Comparison of ENCODE assay signal across 23 cellular contexts in the genomic region with DNA sequence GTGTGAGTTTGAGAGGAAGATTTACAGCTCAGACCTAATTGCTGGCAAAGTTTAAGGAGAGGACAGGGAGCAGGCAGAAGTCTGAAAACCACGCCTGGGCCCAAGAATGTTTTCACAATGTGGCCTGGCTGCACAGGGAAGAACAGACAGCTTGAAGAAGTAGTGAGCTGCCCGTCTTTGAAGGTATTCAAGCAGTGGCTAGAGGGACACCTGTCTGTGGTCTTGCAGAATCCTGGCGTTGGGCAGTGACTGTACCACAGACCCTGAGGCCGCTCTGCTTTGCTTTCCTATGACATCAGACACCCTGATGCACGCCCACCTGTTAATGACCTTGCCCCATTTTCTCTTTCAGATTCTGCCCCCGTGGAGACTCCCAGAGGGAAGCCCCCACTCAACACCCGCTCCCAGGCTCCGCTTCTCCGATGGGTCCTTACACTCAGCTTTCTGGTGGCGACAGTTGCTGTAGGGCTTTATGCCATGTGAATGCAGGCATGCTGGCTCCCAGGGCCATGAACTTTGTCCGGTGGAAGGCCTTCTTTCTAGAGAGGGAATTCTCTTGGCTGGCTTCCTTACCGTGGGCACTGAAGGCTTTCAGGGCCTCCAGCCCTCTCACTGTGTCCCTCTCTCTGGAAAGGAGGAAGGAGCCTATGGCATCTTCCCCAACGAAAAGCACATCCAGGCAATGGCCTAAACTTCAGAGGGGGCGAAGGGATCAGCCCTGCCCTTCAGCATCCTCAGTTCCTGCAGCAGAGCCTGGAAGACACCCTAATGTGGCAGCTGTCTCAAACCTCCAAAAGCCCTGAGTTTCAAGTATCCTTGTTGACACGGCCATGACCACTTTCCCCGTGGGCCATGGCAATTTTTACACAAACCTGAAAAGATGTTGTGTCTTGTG. TPM values are rescaled to one million over a fixed set of nuclear protein-coding genes. Genes with fewer than 3 reads are reported as not detected.
A peak's percentile ranks its signal among the peaks of the same experiment; 100 is the strongest.
DNase-seq lines count a peak whose midpoint lies in the region; ATAC-seq, FAIRE-seq and TF ChIP-seq lines count a peak whose summit lies in the region.
"Had no signal": no experiment of that assay in that cellular context is flagged by ENCODE, and none has a peak within 500 bp of the region (broad histone marks: within the 10 kb centered on the region; RNA-seq: fewer than 3 reads in every experiment).

No MANE protein-coding gene starts in this region.

- H3K79me1 ChIP-seq in neuronal stem cell (ENCODE audit: low read depth, low read length) = no peaks in the 10 kb centered on the region

- H3K36me3 ChIP-seq in neuronal stem cell (replicated peaks in 1 of 2; ENCODE audit: control insufficient read depth in 2 of 2, insufficient read depth in 2 of 2, low read length in 2 of 2) = no peaks in the 10 kb centered on the region

- H3K27ac Mint-ChIP-seq in IgD-negative memory B cell (peak overlapping the region in 2 of 3 donors; percentile 76 to 82), immature natural killer cell (peak overlapping the region; percentile 65 to 89 (median 86))
- H3K27ac Mint-ChIP-seq: activated naive CD4-positive, alpha-beta T cell treated with anti-CD3 and anti-CD28 coated beads for 36 hours; T-cell had no signal

- H2BK12ac ChIP-seq in neuronal stem cell (ENCODE audit: low read length) = no peak overlapping the region

- H3K9me3 Mint-ChIP-seq in IgD-negative memory B cell = no peaks in the 10 kb centered on the region
- H3K9me3 Mint-ChIP-seq in immature natural killer cell = no peaks in the 10 kb centered on the region
- H3K9me3 Mint-ChIP-seq: activated naive CD4-positive, alpha-beta T cell treated with anti-CD3 and anti-CD28 coated beads for 36 hours; T-cell had no signal

- H3K4me3 ChIP-seq in A549 (no peak overlapping the region), neuronal stem cell (ENCODE audit: low read length in 2 of 2) (no peak overlapping the region)

- no peak for TF ChIP-seq EP300 in A549 (IDR thresholded peaks at IDR 0.05)

- H3K36me3 Mint-ChIP-seq in IgD-negative memory B cell = peaks cover 2% of the 10 kb centered on the region
- peaks cover 0 to 7% (median 0%) of the 10 kb centered on the region in 3 donors for H3K36me3 Mint-ChIP-seq in immature natural killer cell
- H3K36me3 Mint-ChIP-seq: T-cell had no signal

- H3K27me3 ChIP-seq in neuronal stem cell (ENCODE audit: control insufficient read depth in 3 of 3, insufficient read depth in 3 of 3, low read depth in 1 of 3, low read length in 3 of 3) = no peaks in the 10 kb centered on the region

- FAIRE-seq in A549 (lab: Jason Lieb, UNC) = no peak
- FAIRE-seq in RCC 7860 (lab: Jason Lieb, UNC) = no peak

- peak overlapping the region; percentile 56 for H2AFZ ChIP-seq in neuronal stem cell (ENCODE audit: low read length)
- H2AFZ ChIP-seq: parathyroid adenoma had no signal

- no peak overlapping the region for H3K4me2 ChIP-seq in A549
- no peak overlapping the region for H3K4me2 ChIP-seq in neuronal stem cell (ENCODE audit: insufficient read depth, low read length, poor library complexity, severe bottlenecking)

- 82% methylated on average over 16 of the region's 16 CpGs for WGBS in A549 (ENCODE audit: missing lambda C conversion rate)
- WGBS in neuronal stem cell (ENCODE audit: extremely low coverage in 2 of 2, insufficient read length in 2 of 2, insufficient replicate concordance in 1 of 2), 2 donors = no CpG with 5 or more reads among the region's 16 CpGs

- H4K8ac ChIP-seq in neuronal stem cell (ENCODE audit: low read depth, low read length) = no peak overlapping the region

- H3K4me1 Mint-ChIP-seq in IgD-negative memory B cell (peaks cover 19 to 33% (median 22%) of the 10 kb centered on the region in 3 donors), immature natural killer cell (peaks cover 12% of the 10 kb centered on the region in 2 donors)

- TF ChIP-seq RAD21 in A549 (conservative IDR thresholded peaks at IDR 0.05 in 1 of 2, IDR thresholded peaks at IDR 0.05 in 1 of 2) = no peak

- H3K27ac ChIP-seq in A549 (peak overlapping the region; percentile 28 to 95; a peak in 3 of 6 replicates), neuronal stem cell (replicated peaks; ENCODE audit: low read length) (no peak overlapping the region)
- H3K27ac ChIP-seq: parathyroid adenoma had no signal

- no peaks in the 10 kb centered on the region for H3K27me3 Mint-ChIP-seq in IgD-negative memory B cell
- peaks cover 0 to 5% (median 0%) of the 10 kb centered on the region in 3 donors for H3K27me3 Mint-ChIP-seq in immature natural killer cell (ENCODE audit: low read depth in 3 of 3)

- H2BK15ac ChIP-seq in neuronal stem cell (ENCODE audit: low read length) = no peak overlapping the region

- H3K4me3 Mint-ChIP-seq in IgD-negative memory B cell = peak overlapping the region in 2 of 4 donors; percentile 23 to 72
- peak overlapping the region in 4 of 5 donors; percentile 15 to 63 (median 30) for H3K4me3 Mint-ChIP-seq in immature natural killer cell
- H3K4me3 Mint-ChIP-seq: activated naive CD4-positive, alpha-beta T cell treated with anti-CD3 and anti-CD28 coated beads for 36 hours; CD14-positive monocyte; T-cell had no signal

- POLR2A ChIA-PET in A549 (lab: Yijun Ruan, JAX) = interaction anchor here (0.5 to 1.8 kb wide), 3 partner anchors 8 to 35 kb away, joined by 3 to 5 read pairs (median 3); a partner anchor contains a TSS

- CTCF ChIA-PET in A549 (lab: Yijun Ruan, JAX) = no interaction called here

- no peak for TF ChIP-seq POLR2A in A549 (IDR thresholded peaks at IDR 0.05; ENCODE audit: low read length)

- H2BK5ac ChIP-seq in neuronal stem cell (ENCODE audit: low read length) = no peak overlapping the region

- DNase-seq in A549 (ENCODE audit: low read depth in 1 of 2, low spot score in 1 of 2) = no peak
- no peak for DNase-seq in immature natural killer cell
- no peak for DNase-seq in neuronal stem cell (ENCODE audit: low spot score)
- DNase-seq in NCI-H82 (lab: John Stamatoyannopoulos, UW) = no peak
- DNase-seq in stimulated activated CD4-positive, alpha-beta T cell treated with anti-CD3 and anti-CD28 coated beads, Interleukin-2, amount 100 ng/mL, for 24 hours = no peak
- no peak for DNase-seq in RCC 7860 (ENCODE audit: low spot score)
- DNase-seq: activated naive CD4-positive, alpha-beta T cell treated with anti-CD3 and anti-CD28 coated beads for 36 hours; activated T-cell treated with anti-CD3 and anti-CD28 coated beads, Interleukin-2, amount 50 U/mL, for 1 hour; anterior cingulate cortex; central memory CD4-positive, alpha-beta T cell; DMS79 treated with DMSO at 0.1 percent for 48 hours; effector CD8-positive, alpha-beta T cell; glutamatergic neuron; Karpas-422; left ventricle myocardium superior; NCI-H2029; NCI-H446 treated with DMSO at 0.1 percent for 48 hours; SHP77; T-cell had no signal

- peaks cover 74% of the 10 kb centered on the region for H3K4me1 ChIP-seq in A549
- H3K4me1 ChIP-seq in neuronal stem cell (ENCODE audit: control insufficient read depth in 2 of 2, insufficient read depth in 1 of 2, low read depth in 1 of 2, low read length in 2 of 2) = peaks cover 0 to 8% of the 10 kb centered on the region in 2 donors
- H3K4me1 ChIP-seq: parathyroid adenoma had no signal

- no peaks in the 10 kb centered on the region for H3K9me3 ChIP-seq in A549
- H3K9me3 ChIP-seq in neuronal stem cell (replicated peaks in 1 of 2; ENCODE audit: control insufficient read depth in 2 of 2, insufficient read depth in 1 of 2, low read depth in 1 of 2, low read length in 2 of 2) = no peaks in the 10 kb centered on the region

- H2BK120ac ChIP-seq in neuronal stem cell (ENCODE audit: low read depth, low read length) = no peak overlapping the region

- no peak overlapping the region for H3K14ac ChIP-seq in neuronal stem cell (ENCODE audit: low read length)

- H4K91ac ChIP-seq in neuronal stem cell (ENCODE audit: low read depth, low read length, poor library complexity) = no peak overlapping the region

- no peak for TF ChIP-seq CTCF in A549 (IDR thresholded peaks at IDR 0.05)

- H2AK5ac ChIP-seq in neuronal stem cell (ENCODE audit: low read depth, low read length) = peak overlapping the region; percentile 50

- H3K4ac ChIP-seq in neuronal stem cell (ENCODE audit: low read length) = no peak overlapping the region

- H3K18ac ChIP-seq in neuronal stem cell (ENCODE audit: low read length) = no peak overlapping the region

- no peak overlapping the region for H3K9ac ChIP-seq in neuronal stem cell (ENCODE audit: low read depth, low read length, poor library complexity)
- H3K9ac ChIP-seq: parathyroid adenoma had no signal

- peak overlapping the region; percentile 5 for H3K23ac ChIP-seq in neuronal stem cell (ENCODE audit: low read depth, low read length, poor library complexity)

- ATAC-seq in A549 (no peak), HG03135 (IDR thresholded peaks at IDR 0.05; ENCODE audit: unreplicated experiment) (no peak)
- ATAC-seq: left ventricle myocardium superior, T-cell had no signal

TF ChIP-seq in A549, 52 proteins besides CTCF, POLR2A, EP300 and RAD21:
- TF ChIP-seq ZFP36 (IDR thresholded peaks at IDR 0.05; ENCODE audit: borderline replicate concordance, partially characterized antibody) (peak; percentile 21), TFCP2L1 (CRISPR knock-in tag; IDR thresholded peaks at IDR 0.05) (no peak)

RNA-seq across cellular contexts. Expression of a gene that starts 6.6 kb away (rescaled TPM):
- polyA plus RNA-seq in A549 (2011; rRNA removed) (44.5 and 50.2 TPM in 2 replicates), A549 (2017; fragmentation: RNase III; extraction: RNeasy Plus Mini Kit Qiagen cat#74134 plus additional on column Dnase treatment) (94.4 to 99.1 TPM (median 98.1 TPM) in 3 replicates), IgD-negative memory B cell (78.2 TPM), immature natural killer cell (10 to 100 TPM; 39.0 to 65.3 (median 45.7) TPM)
- polyA plus RNA-seq in A549 (2012; cell fraction: cytosol; rRNA removed) = 111 and 131 TPM in 2 replicates
- polyA plus RNA-seq in A549 (2012; cell fraction: nucleus; rRNA removed) = 252 and 280 TPM in 2 replicates
- polyA minus RNA-seq in A549 (2011; rRNA and poly(A)+ RNA removed) = 92.2 and 97.7 TPM in 2 replicates
- 43.8 TPM for polyA plus RNA-seq in neuronal stem cell (2013, experiment 1 of 2)
- 41.6 TPM for polyA plus RNA-seq in neuronal stem cell (2013, experiment 2 of 2)

RNA-seq across cellular contexts. Expression of a gene that starts 12.5 kb away (rescaled TPM):
- 97.7 and 129 TPM in 2 replicates for polyA plus RNA-seq in A549 (2011; rRNA removed)
- polyA plus RNA-seq in A549 (2012; cell fraction: cytosol; rRNA removed) = 295 and 372 TPM in 2 replicates
- polyA plus RNA-seq in A549 (2012; cell fraction: nucleus; rRNA removed) = 385 and 449 TPM in 2 replicates
- 374 to 506 TPM (median 426 TPM) in 3 replicates for polyA plus RNA-seq in A549 (2017; fragmentation: RNase III; extraction: RNeasy Plus Mini Kit Qiagen cat#74134 plus additional on column Dnase treatment)
- polyA minus RNA-seq in A549 (2011; rRNA and poly(A)+ RNA removed) = 71.2 and 79.3 TPM in 2 replicates
- 28.7 TPM for polyA plus RNA-seq in IgD-negative memory B cell
- 10 to 100 TPM in 2 of 3 donors, 1 to 10 TPM in 1; 5.3 to 12.8 (median 11.3) TPM for polyA plus RNA-seq in immature natural killer cell
- 5.1 TPM for polyA plus RNA-seq in neuronal stem cell (2013, experiment 1 of 2)
- polyA plus RNA-seq in neuronal stem cell (2013, experiment 2 of 2) = 5.5 TPM
